ENCODE assay signal across 8 cellular contexts in genomic region chr17:17235212-17236174, GRCh38. TPM values are rescaled to one million over a fixed set of nuclear protein-coding genes. Genes with fewer than 3 reads are reported as not detected.
DNase-seq lines count a peak whose midpoint lies in the region; ATAC-seq, FAIRE-seq and TF ChIP-seq lines count a peak whose summit lies in the region.

No MANE protein-coding gene starts in this region.

- BruUV-seq in HCT116 (replicated peaks; lab: Mats Ljungman, UMichigan), result no TSS peak

- CTCF ChIA-PET in HCT116 (lab: Charles Lee), result interaction anchor here (1.2 kb wide), 1 partner anchor 34 kb away, joined by 4 read pairs; no protein-coding TSS in a partner anchor

- no peaks in the 10 kb centered on the region for H3K9me2 ChIP-seq in HCT116 (ENCODE audit: insufficient read depth)

- H3K9me3 ChIP-seq in HCT116 (ENCODE audit: control insufficient read depth in 1 of 2, insufficient read depth in 1 of 2, low read depth in 1 of 2, low read length in 2 of 2) (no peaks in the 10 kb centered on the region), small intestine (ENCODE audit: control insufficient read depth, low read depth) (no peaks in the 10 kb centered on the region)

- no peaks in the 10 kb centered on the region for H3K27me3 ChIP-seq in ACC112 (ENCODE audit: insufficient read depth, low read length)
- no peaks in the 10 kb centered on the region for H3K27me3 ChIP-seq in HCT116 (ENCODE audit: insufficient read depth, low read length)
- H3K27me3 ChIP-seq in small intestine (ENCODE audit: control insufficient read depth in 2 of 2, insufficient read depth in 2 of 2, low read length in 2 of 2), result no peaks in the 10 kb centered on the region

- FAIRE-seq in small intestine (lab: Jason Lieb, UNC), result no peak

- H3K4me2 ChIP-seq in HCT116 (ENCODE audit: low read length), result peak overlapping the region; percentile 100

- H3K27me3 Mint-ChIP-seq in activated T-helper 17 cell treated with anti-CD3 and anti-CD28 coated beads, Interleukin-2, amount 50 U/mL, for 72 hours, result no peaks in the 10 kb centered on the region

- H3K9ac ChIP-seq in HCT116 (ENCODE audit: low read length), result peak overlapping the region; percentile 92

- intact Hi-C loops in HCT116 (cut with micrococcal nuclease), result no loop called here
- intact Hi-C loops in lower leg skin (cut with DNase I; ENCODE audit: low total_unique reads), result no loop called here

- 51 to 54% (median 52%) methylated on average over 19 of the region's 19 CpGs for WGBS in small intestine, 3 donors
- WGBS in lower leg skin, 2 donors, result 32 to 36% methylated on average over 19 of the region's 19 CpGs

- H3K9me3 Mint-ChIP-seq in activated T-helper 17 cell treated with anti-CD3 and anti-CD28 coated beads, Interleukin-2, amount 50 U/mL, for 72 hours, result no peaks in the 10 kb centered on the region

- peak overlapping the region; percentile 100 for H3K27ac Mint-ChIP-seq in activated T-helper 17 cell treated with anti-CD3 and anti-CD28 coated beads, Interleukin-2, amount 50 U/mL, for 72 hours

- H3K27ac ChIP-seq in ACC112 (ENCODE audit: low read depth, low read length), result peak overlapping the region; percentile 89; the same call in 1 of the 2 replicates
- no peak overlapping the region for H3K27ac ChIP-seq in HCT116 (ENCODE audit: low read depth, low read length)
- H3K27ac ChIP-seq in small intestine (ENCODE audit: low read depth in 1 of 2, low read length in 1 of 2), result peak overlapping the region; percentile 57 to 98

- H3K4me3 ChIP-seq in ACC112 (ENCODE audit: low read depth, low read length), result peak overlapping the region; percentile 82
- peak overlapping the region; percentile 95 to 96 for H3K4me3 ChIP-seq in HCT116 (replicated peaks in 1 of 2; ENCODE audit: low read depth in 1 of 2, low read length in 2 of 2)
- peak overlapping the region; percentile 91 for H3K4me3 ChIP-seq in iPS-11a (ENCODE audit: low read depth, low read length)
- peak overlapping the region; percentile 81 to 89 for H3K4me3 ChIP-seq in small intestine (ENCODE audit: low read depth in 1 of 2, low read length in 2 of 2)
- no peak overlapping the region for H3K4me3 ChIP-seq in lower leg skin (ENCODE audit: low read depth, poor library complexity, severe bottlenecking)

- TF ChIP-seq CTCF in HCT116 (IDR thresholded peaks at IDR 0.05 in 2 of 3, conservative IDR thresholded peaks at IDR 0.05 in 1 of 3; ENCODE audit: borderline replicate concordance in 1 of 3, insufficient read depth in 1 of 3, low read depth in 2 of 3, low read length in 2 of 3), result no peak
- no peak for TF ChIP-seq CTCF in lower leg skin (IDR thresholded peaks at IDR 0.05)

- peaks cover 52% of the 10 kb centered on the region for H3K79me2 ChIP-seq in ACC112 (ENCODE audit: control insufficient read depth, insufficient read depth, low read length, unreplicated experiment)
- peaks cover 28% of the 10 kb centered on the region for H3K79me2 ChIP-seq in HCT116 (ENCODE audit: insufficient read depth, low read length)

- H3K4me1 ChIP-seq in ACC112 (ENCODE audit: control insufficient read depth, insufficient read depth, low read length, unreplicated experiment), result peaks cover 7% of the 10 kb centered on the region
- H3K4me1 ChIP-seq in HCT116 (ENCODE audit: control insufficient read depth in 1 of 2, insufficient read depth in 2 of 2, low read length in 2 of 2), result peaks cover 8 to 21% of the 10 kb centered on the region in 2 experiments
- H3K4me1 ChIP-seq in small intestine (ENCODE audit: control insufficient read depth in 2 of 2, insufficient read depth in 1 of 2, low read depth in 1 of 2, low read length in 1 of 2), result peaks cover 0 to 2% of the 10 kb centered on the region in 2 donors

- TF ChIP-seq RAD21 in HCT116 (IDR thresholded peaks at IDR 0.05; ENCODE audit: low read depth), result no peak

- H3K36me3 Mint-ChIP-seq in activated T-helper 17 cell treated with anti-CD3 and anti-CD28 coated beads, Interleukin-2, amount 50 U/mL, for 72 hours (ENCODE audit: low read depth), result peaks cover 33% of the 10 kb centered on the region

- POLR2A ChIA-PET in HCT116 (lab: Charles Lee), result interaction anchor here (0.6 kb wide), 1 partner anchor 24 kb away, joined by 3 read pairs; no protein-coding TSS in a partner anchor

- ATAC-seq in HCT116 (no peak), GM18520 (IDR thresholded peaks at IDR 0.05; ENCODE audit: unreplicated experiment) (no peak)
- ATAC-seq in activated T-helper 17 cell treated with anti-CD3 and anti-CD28 coated beads, Interleukin-2, amount 50 U/mL, for 72 hours (replicated peaks), result no peak

- H3K4me3 Mint-ChIP-seq in activated T-helper 17 cell treated with anti-CD3 and anti-CD28 coated beads, Interleukin-2, amount 50 U/mL, for 72 hours, result peak overlapping the region; percentile 95

- H4K20me1 ChIP-seq in HCT116 (ENCODE audit: insufficient read depth), result no peaks in the 10 kb centered on the region

- H2AFZ ChIP-seq in ACC112 (ENCODE audit: low read length, unreplicated experiment), result no peak overlapping the region
- no peak overlapping the region for H2AFZ ChIP-seq in HCT116 (ENCODE audit: low read depth, low read length, poor library complexity, severe bottlenecking)

- DNase-seq in HCT116 (ENCODE audit: low read depth, low spot score) (no peak), small intestine (peak; percentile 5), lower leg skin (ENCODE audit: low spot score in 2 of 2) (no peak), OCI-M1 (lab: John Stamatoyannopoulos, UW) (no peak)

- RAD21 ChIA-PET in HCT116 (lab: Charles Lee; ENCODE audit: low non-redundant PET in 1 of 2, low total read pairs in 2 of 2, uncharacterized antibody in 2 of 2, unreplicated experiment in 2 of 2), result no interaction called here

- TF ChIP-seq POLR2A in HCT116 (IDR thresholded peaks at IDR 0.05; ENCODE audit: borderline replicate concordance, extremely low read depth, insufficient read depth, insufficient read length) (no peak), lower leg skin (IDR thresholded peaks at IDR 0.05) (no peak)

- peaks cover 17% of the 10 kb centered on the region for H3K4me1 Mint-ChIP-seq in activated T-helper 17 cell treated with anti-CD3 and anti-CD28 coated beads, Interleukin-2, amount 50 U/mL, for 72 hours

- H3K36me3 ChIP-seq in ACC112 (ENCODE audit: insufficient read depth, low read length), result 0 out of 2 replicates have a peak, but pooled peaks cover 5% of the 10 kb centered on the region
- peaks cover 0 to 5% of the 10 kb centered on the region in 2 experiments; a peak in 2 of 4 replicates for H3K36me3 ChIP-seq in HCT116 (ENCODE audit: control insufficient read depth in 1 of 2, insufficient read depth in 2 of 2, low read length in 2 of 2)
- H3K36me3 ChIP-seq in small intestine (ENCODE audit: control insufficient read depth in 2 of 2, insufficient read depth in 2 of 2, low read length in 2 of 2), result peaks cover 0 to 7% of the 10 kb centered on the region in 2 donors

TF ChIP-seq in HCT116, 20 proteins besides CTCF, POLR2A, EP300 and RAD21:
- TF ChIP-seq ZNF274 (IDR thresholded peaks at IDR 0.05; ENCODE audit: low read depth, low read length), result no peak

RNA-seq across cellular contexts. Expression of gene FLCN, which starts 1.5 kb away (rescaled TPM):
- total RNA-seq in HCT116 (2021; ENCODE audit: unreplicated experiment), result 23.7 TPM
- polyA plus RNA-seq in HCT116 (2012), result 14.2 and 15.2 TPM in 2 replicates
- 10 to 100 TPM; 30.9 to 50.6 TPM for total RNA-seq in activated T-helper 17 cell treated with anti-CD3 and anti-CD28 coated beads, Interleukin-2, amount 50 U/mL, for 72 hours
- polyA plus RNA-seq in small intestine, result 10 to 100 TPM; 17.5 to 38.4 (median 37.3) TPM
- total RNA-seq in lower leg skin, result 10 to 100 TPM; 33.4 to 54.8 (median 39.1) TPM

RNA-seq across cellular contexts. Expression of gene PLD6, which starts 29.4 kb away (rescaled TPM):
- total RNA-seq in HCT116 (2021; ENCODE audit: unreplicated experiment) (15.6 TPM), lower leg skin (1 to 10 TPM; 4.2 to 7.0 (median 5.0) TPM)
- 10.1 TPM in 2 replicates for polyA plus RNA-seq in HCT116 (2012)
- 10 to 100 TPM; 20.6 to 24.5 TPM for total RNA-seq in activated T-helper 17 cell treated with anti-CD3 and anti-CD28 coated beads, Interleukin-2, amount 50 U/mL, for 72 hours
- polyA plus RNA-seq in small intestine, result 1 to 10 TPM; 1.4 to 1.8 (median 1.5) TPM

RNA-seq across cellular contexts. Expression of gene COPS3, which starts 45.6 kb away (rescaled TPM):
- total RNA-seq in HCT116 (2021; ENCODE audit: unreplicated experiment) (99.0 TPM), lower leg skin (10 to 100 TPM; 50.8 to 68.0 (median 59.6) TPM)
- 60.1 and 77.7 TPM in 2 replicates for polyA plus RNA-seq in HCT116 (2012)
- total RNA-seq in activated T-helper 17 cell treated with anti-CD3 and anti-CD28 coated beads, Interleukin-2, amount 50 U/mL, for 72 hours, result 100 to 1,000 TPM in 1 of 2 donors, 10 to 100 TPM in 1; 63.0 to 116 TPM
- 10 to 100 TPM; 42.9 to 58.9 (median 45.4) TPM for polyA plus RNA-seq in small intestine
